In the genomic region with DNA sequence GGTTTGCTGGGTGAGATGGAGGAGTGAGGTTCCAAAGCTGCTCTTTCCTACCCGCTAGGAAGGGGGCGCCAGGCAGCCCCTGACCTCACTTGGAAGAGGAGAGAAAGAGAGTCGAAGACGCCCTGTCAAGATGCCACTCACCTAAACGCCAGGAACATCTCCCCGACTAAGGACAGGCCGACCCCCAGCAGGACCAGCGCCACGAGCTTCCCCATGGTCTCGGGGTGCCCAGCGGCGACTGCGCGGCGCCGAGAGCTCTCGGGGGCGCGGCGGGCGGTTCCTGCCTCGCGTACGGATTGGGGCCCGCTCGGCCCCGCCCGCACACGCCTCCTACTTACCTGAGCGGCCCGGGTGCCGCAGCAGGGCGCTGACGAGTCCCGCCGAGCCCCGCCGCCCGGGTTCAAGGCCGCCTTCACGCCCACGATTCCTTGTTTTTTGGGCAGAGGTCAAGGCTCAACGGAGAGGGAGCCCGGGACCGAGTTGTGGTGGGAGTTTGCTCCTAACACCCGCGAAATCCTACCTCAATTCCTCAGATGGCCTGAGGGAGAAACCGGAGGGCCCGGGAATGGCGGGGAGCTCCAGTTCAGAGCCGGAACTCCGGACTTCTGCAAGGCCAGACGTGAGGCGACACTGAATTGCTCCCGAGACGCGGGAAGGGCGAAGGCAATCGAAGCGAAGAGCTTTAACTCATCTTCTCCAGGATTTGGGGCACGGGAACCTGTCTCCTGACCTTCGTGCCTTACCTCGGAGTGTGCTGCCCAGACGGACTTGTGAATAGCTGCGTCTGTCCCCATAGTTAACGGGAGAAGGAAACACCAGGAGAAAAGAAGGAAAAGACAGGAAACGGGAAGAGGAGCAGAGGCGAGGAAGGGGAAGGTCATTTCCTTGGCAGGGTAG, we compare ENCODE assay signal across 1 cellular context.
A peak's percentile ranks its signal among the peaks of the same experiment; 100 is the strongest.
TF ChIP-seq lines count a peak whose summit lies in the region.

A gene (minus strand): TSS at position 240 of the 897 bp plus-strand sequence. CDS start 25 bp downstream, at position 215.

TF ChIP-seq in HepG2, 621 proteins besides CTCF, POLR2A, EP300 and RAD21 (continued from another document and continues in another):
- TF ChIP-seq, protein P1, sequence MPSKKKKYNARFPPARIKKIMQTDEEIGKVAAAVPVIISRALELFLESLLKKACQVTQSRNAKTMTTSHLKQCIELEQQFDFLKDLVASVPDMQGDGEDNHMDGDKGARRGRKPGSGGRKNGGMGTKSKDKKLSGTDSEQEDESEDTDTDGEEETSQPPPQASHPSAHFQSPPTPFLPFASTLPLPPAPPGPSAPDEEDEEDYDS (CRISPR knock-in tag; IDR thresholded peaks at IDR 0.05) = peak; percentile 57; the same call in 1 of the 2 replicates
- TF ChIP-seq, protein P2, sequence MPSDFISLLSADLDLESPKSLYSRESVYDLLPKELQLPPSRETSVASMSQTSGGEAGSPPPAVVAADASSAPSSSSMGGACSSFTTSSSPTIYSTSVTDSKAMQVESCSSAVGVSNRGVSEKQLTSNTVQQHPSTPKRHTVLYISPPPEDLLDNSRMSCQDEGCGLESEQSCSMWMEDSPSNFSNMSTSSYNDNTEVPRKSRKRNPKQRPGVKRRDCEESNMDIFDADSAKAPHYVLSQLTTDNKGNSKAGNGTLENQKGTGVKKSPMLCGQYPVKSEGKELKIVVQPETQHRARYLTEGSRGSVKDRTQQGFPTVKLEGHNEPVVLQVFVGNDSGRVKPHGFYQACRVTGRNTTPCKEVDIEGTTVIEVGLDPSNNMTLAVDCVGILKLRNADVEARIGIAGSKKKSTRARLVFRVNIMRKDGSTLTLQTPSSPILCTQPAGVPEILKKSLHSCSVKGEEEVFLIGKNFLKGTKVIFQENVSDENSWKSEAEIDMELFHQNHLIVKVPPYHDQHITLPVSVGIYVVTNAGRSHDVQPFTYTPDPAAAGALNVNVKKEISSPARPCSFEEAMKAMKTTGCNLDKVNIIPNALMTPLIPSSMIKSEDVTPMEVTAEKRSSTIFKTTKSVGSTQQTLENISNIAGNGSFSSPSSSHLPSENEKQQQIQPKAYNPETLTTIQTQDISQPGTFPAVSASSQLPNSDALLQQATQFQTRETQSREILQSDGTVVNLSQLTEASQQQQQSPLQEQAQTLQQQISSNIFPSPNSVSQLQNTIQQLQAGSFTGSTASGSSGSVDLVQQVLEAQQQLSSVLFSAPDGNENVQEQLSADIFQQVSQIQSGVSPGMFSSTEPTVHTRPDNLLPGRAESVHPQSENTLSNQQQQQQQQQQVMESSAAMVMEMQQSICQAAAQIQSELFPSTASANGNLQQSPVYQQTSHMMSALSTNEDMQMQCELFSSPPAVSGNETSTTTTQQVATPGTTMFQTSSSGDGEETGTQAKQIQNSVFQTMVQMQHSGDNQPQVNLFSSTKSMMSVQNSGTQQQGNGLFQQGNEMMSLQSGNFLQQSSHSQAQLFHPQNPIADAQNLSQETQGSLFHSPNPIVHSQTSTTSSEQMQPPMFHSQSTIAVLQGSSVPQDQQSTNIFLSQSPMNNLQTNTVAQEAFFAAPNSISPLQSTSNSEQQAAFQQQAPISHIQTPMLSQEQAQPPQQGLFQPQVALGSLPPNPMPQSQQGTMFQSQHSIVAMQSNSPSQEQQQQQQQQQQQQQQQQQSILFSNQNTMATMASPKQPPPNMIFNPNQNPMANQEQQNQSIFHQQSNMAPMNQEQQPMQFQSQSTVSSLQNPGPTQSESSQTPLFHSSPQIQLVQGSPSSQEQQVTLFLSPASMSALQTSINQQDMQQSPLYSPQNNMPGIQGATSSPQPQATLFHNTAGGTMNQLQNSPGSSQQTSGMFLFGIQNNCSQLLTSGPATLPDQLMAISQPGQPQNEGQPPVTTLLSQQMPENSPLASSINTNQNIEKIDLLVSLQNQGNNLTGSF (CRISPR knock-in tag; IDR thresholded peaks at IDR 0.05) = 0 out of 2 replicates have a peak, but pooled peaks have one; percentile 32
- TF ChIP-seq MED8 (CRISPR knock-in tag; IDR thresholded peaks at IDR 0.05; ENCODE audit: insufficient replicate concordance) (peak; percentile 88), TGIF2 (CRISPR knock-in tag; IDR thresholded peaks at IDR 0.05) (0 out of 2 replicates have a peak, but pooled peaks have one; percentile 21), ZNF891 (CRISPR knock-in tag; IDR thresholded peaks at IDR 0.05) (peak; percentile 48; the same call in 1 of the 2 replicates), KDM2A (CRISPR knock-in tag; IDR thresholded peaks at IDR 0.05; ENCODE audit: borderline replicate concordance, low read depth) (peak; percentile 83), MIER2 (CRISPR knock-in tag; IDR thresholded peaks at IDR 0.05) (no peak), GATA4 (IDR thresholded peaks at IDR 0.05; ENCODE audit: borderline replicate concordance, low read depth) (0 out of 2 replicates have a peak, but pooled peaks have one; percentile 23), KLF11 (CRISPR knock-in tag; IDR thresholded peaks at IDR 0.05) (0 out of 2 replicates have a peak, but pooled peaks have one; percentile 17), ZNF724P (CRISPR knock-in tag; IDR thresholded peaks at IDR 0.05; ENCODE audit: borderline replicate concordance) (no peak), SP5 (CRISPR knock-in tag; IDR thresholded peaks at IDR 0.05; ENCODE audit: borderline replicate concordance, low read depth) (no peak), NKX3-1 (CRISPR knock-in tag; IDR thresholded peaks at IDR 0.05) (no peak), POLR2AphosphoS2 (IDR thresholded peaks at IDR 0.05; ENCODE audit: low read depth, low read length) (no peak), CBFB (CRISPR knock-in tag; IDR thresholded peaks at IDR 0.05) (no peak), ZNF792 (CRISPR knock-in tag; IDR thresholded peaks at IDR 0.05) (no peak; the same call in 1 of the 2 replicates)
- TF ChIP-seq, protein P3, sequence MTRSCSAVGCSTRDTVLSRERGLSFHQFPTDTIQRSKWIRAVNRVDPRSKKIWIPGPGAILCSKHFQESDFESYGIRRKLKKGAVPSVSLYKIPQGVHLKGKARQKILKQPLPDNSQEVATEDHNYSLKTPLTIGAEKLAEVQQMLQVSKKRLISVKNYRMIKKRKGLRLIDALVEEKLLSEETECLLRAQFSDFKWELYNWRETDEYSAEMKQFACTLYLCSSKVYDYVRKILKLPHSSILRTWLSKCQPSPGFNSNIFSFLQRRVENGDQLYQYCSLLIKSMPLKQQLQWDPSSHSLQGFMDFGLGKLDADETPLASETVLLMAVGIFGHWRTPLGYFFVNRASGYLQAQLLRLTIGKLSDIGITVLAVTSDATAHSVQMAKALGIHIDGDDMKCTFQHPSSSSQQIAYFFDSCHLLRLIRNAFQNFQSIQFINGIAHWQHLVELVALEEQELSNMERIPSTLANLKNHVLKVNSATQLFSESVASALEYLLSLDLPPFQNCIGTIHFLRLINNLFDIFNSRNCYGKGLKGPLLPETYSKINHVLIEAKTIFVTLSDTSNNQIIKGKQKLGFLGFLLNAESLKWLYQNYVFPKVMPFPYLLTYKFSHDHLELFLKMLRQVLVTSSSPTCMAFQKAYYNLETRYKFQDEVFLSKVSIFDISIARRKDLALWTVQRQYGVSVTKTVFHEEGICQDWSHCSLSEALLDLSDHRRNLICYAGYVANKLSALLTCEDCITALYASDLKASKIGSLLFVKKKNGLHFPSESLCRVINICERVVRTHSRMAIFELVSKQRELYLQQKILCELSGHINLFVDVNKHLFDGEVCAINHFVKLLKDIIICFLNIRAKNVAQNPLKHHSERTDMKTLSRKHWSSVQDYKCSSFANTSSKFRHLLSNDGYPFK (CRISPR knock-in tag; IDR thresholded peaks at IDR 0.05; ENCODE audit: borderline replicate concordance) = 0 out of 2 replicates have a peak, but pooled peaks have one; percentile 44
- TF ChIP-seq, protein P4, sequence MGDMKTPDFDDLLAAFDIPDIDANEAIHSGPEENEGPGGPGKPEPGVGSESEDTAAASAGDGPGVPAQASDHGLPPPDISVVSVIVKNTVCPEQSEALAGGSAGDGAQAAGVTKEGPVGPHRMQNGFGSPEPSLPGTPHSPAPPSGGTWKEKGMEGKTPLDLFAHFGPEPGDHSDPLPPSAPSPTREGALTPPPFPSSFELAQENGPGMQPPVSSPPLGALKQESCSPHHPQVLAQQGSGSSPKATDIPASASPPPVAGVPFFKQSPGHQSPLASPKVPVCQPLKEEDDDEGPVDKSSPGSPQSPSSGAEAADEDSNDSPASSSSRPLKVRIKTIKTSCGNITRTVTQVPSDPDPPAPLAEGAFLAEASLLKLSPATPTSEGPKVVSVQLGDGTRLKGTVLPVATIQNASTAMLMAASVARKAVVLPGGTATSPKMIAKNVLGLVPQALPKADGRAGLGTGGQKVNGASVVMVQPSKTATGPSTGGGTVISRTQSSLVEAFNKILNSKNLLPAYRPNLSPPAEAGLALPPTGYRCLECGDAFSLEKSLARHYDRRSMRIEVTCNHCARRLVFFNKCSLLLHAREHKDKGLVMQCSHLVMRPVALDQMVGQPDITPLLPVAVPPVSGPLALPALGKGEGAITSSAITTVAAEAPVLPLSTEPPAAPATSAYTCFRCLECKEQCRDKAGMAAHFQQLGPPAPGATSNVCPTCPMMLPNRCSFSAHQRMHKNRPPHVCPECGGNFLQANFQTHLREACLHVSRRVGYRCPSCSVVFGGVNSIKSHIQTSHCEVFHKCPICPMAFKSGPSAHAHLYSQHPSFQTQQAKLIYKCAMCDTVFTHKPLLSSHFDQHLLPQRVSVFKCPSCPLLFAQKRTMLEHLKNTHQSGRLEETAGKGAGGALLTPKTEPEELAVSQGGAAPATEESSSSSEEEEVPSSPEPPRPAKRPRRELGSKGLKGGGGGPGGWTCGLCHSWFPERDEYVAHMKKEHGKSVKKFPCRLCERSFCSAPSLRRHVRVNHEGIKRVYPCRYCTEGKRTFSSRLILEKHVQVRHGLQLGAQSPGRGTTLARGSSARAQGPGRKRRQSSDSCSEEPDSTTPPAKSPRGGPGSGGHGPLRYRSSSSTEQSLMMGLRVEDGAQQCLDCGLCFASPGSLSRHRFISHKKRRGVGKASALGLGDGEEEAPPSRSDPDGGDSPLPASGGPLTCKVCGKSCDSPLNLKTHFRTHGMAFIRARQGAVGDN (CRISPR knock-in tag; IDR thresholded peaks at IDR 0.05) = peak; percentile 97
- TF ChIP-seq, protein P5, sequence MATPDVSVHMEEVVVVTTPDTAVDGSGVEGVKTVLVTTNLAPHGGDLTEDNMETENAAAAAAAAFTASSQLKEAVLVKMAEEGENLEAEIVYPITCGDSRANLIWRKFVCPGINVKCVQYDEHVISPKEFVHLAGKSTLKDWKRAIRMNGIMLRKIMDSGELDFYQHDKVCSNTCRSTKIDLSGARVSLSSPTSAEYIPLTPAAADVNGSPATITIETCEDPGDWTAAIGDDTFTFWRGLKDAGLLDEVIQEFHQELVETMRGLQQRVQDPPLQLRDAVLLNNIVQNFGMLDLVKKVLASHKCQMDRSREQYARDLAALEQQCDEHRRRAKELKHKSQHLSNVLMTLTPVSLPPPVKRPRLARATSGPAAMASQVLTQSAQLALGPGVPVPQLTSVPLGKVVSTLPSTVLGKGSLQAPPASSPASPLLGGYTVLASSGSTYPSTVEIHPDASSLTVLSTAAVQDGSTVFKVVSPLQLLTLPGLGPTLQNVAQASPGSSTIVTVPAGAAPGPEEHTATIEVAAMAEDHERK (CRISPR knock-in tag; IDR thresholded peaks at IDR 0.05; ENCODE audit: low read depth) = no peak
- TF ChIP-seq, protein P6, sequence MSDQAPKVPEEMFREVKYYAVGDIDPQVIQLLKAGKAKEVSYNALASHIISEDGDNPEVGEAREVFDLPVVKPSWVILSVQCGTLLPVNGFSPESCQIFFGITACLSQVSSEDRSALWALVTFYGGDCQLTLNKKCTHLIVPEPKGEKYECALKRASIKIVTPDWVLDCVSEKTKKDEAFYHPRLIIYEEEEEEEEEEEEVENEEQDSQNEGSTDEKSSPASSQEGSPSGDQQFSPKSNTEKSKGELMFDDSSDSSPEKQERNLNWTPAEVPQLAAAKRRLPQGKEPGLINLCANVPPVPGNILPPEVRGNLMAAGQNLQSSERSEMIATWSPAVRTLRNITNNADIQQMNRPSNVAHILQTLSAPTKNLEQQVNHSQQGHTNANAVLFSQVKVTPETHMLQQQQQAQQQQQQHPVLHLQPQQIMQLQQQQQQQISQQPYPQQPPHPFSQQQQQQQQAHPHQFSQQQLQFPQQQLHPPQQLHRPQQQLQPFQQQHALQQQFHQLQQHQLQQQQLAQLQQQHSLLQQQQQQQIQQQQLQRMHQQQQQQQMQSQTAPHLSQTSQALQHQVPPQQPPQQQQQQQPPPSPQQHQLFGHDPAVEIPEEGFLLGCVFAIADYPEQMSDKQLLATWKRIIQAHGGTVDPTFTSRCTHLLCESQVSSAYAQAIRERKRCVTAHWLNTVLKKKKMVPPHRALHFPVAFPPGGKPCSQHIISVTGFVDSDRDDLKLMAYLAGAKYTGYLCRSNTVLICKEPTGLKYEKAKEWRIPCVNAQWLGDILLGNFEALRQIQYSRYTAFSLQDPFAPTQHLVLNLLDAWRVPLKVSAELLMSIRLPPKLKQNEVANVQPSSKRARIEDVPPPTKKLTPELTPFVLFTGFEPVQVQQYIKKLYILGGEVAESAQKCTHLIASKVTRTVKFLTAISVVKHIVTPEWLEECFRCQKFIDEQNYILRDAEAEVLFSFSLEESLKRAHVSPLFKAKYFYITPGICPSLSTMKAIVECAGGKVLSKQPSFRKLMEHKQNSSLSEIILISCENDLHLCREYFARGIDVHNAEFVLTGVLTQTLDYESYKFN (CRISPR knock-in tag; conservative IDR thresholded peaks at IDR 0.05) = peak; percentile 51; the same call in 1 of the 2 replicates
- TF ChIP-seq, protein P7, sequence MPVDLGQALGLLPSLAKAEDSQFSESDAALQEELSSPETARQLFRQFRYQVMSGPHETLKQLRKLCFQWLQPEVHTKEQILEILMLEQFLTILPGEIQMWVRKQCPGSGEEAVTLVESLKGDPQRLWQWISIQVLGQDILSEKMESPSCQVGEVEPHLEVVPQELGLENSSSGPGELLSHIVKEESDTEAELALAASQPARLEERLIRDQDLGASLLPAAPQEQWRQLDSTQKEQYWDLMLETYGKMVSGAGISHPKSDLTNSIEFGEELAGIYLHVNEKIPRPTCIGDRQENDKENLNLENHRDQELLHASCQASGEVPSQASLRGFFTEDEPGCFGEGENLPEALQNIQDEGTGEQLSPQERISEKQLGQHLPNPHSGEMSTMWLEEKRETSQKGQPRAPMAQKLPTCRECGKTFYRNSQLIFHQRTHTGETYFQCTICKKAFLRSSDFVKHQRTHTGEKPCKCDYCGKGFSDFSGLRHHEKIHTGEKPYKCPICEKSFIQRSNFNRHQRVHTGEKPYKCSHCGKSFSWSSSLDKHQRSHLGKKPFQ (CRISPR knock-in tag; IDR thresholded peaks at IDR 0.05; ENCODE audit: insufficient replicate concordance) = no peak
- TF ChIP-seq, protein P8, sequence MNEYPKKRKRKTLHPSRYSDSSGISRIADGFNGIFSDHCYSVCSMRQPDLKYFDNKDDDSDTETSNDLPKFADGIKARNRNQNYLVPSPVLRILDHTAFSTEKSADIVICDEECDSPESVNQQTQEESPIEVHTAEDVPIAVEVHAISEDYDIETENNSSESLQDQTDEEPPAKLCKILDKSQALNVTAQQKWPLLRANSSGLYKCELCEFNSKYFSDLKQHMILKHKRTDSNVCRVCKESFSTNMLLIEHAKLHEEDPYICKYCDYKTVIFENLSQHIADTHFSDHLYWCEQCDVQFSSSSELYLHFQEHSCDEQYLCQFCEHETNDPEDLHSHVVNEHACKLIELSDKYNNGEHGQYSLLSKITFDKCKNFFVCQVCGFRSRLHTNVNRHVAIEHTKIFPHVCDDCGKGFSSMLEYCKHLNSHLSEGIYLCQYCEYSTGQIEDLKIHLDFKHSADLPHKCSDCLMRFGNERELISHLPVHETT (CRISPR knock-in tag; conservative IDR thresholded peaks at IDR 0.05) = peak; percentile 28; the same call in 1 of the 2 replicates
- TF ChIP-seq, protein P9, sequence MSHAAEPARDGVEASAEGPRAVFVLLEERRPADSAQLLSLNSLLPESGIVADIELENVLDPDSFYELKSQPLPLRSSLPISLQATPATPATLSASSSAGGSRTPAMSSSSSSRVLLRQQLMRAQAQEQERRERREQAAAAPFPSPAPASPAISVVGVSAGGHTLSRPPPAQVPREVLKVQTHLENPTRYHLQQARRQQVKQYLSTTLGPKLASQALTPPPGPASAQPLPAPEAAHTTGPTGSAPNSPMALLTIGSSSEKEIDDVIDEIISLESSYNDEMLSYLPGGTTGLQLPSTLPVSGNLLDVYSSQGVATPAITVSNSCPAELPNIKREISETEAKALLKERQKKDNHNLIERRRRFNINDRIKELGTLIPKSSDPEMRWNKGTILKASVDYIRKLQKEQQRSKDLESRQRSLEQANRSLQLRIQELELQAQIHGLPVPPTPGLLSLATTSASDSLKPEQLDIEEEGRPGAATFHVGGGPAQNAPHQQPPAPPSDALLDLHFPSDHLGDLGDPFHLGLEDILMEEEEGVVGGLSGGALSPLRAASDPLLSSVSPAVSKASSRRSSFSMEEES (CRISPR knock-in tag; IDR thresholded peaks at IDR 0.05) = no peak
